ENCODE assay signal across 19 cellular contexts in genomic region chr6:138999949-139000725, GRCh38. TPM values are rescaled to one million over a fixed set of nuclear protein-coding genes. Genes with fewer than 3 reads are reported as not detected.
DNase-seq lines count a peak whose midpoint lies in the region; ATAC-seq and TF ChIP-seq lines count a peak whose summit lies in the region.
"Had no signal": no experiment of that assay in that cellular context is flagged by ENCODE, and none has a peak within 500 bp of the region (broad histone marks: within the 10 kb centered on the region; RNA-seq: fewer than 3 reads in every experiment).

No MANE protein-coding gene starts in this region.

- no peak for TF ChIP-seq CTCF in epithelial cell of esophagus (IDR thresholded peaks at IDR 0.05; ENCODE audit: insufficient read depth, low read depth, low read length, missing control alignments)

- intact Hi-C loops in left ventricle myocardium superior (cut with micrococcal nuclease): no loop called here

- H3K4me3 ChIP-seq in epithelial cell of esophagus (ENCODE audit: low read length): no peak overlapping the region
- H3K4me3 ChIP-seq: body of pancreas, PC-9, right atrium auricular region, vagina had no signal

- ATAC-seq in left ventricle myocardium superior: no peak
- ATAC-seq: activated CD8-positive, alpha-beta T cell treated with anti-CD3 and anti-CD28 coated beads for 36 hours; activated T-cell treated with anti-CD3 and anti-CD28 coated beads, Interleukin-2, amount 50 U/mL, for 4 hours; body of pancreas; left colon had no signal

- in situ Hi-C loops in KBM-7 (cut with MboI; ENCODE audit: low pct_unique_long_range_greater_than_20kb, low sequenced_read_pairs): no loop called here

- DNase-seq in AML-193 (lab: John Stamatoyannopoulos, UW): peak; percentile 28 to 41
- peak; percentile 47 for DNase-seq in KBM-7
- DNase-seq in NOMO-1 treated with DMSO at 0.1 percent for 48 hours (lab: John Stamatoyannopoulos, UW; ENCODE audit: unreplicated experiment): peak; percentile 9
- DNase-seq in epithelial cell of esophagus (ENCODE audit: low read depth): peak; percentile 18
- no peak for DNase-seq in NCI-H187 treated with DMSO at 0.1 percent for 48 hours (lab: John Stamatoyannopoulos, UW)
- no peak for DNase-seq in left ventricle myocardium superior
- DNase-seq in NCI-H82 (lab: John Stamatoyannopoulos, UW): no peak
- no peak for DNase-seq in mesenteric fat pad (ENCODE audit: low spot score)
- DNase-seq: activated CD8-positive, alpha-beta T cell treated with anti-CD3 and anti-CD28 coated beads for 36 hours; activated naive CD4-positive, alpha-beta T cell treated with anti-CD3 and anti-CD28 coated beads, Interleukin-2, amount 50 U/mL, for 16 hours; activated T-cell treated with anti-CD3 and anti-CD28 coated beads, Interleukin-2, amount 50 U/mL, for 4 hours; body of pancreas; cortex of kidney; left colon; NCI-H2227 treated with DMSO at 0.1 percent for 48 hours; occipital lobe had no signal

RNA-seq across cellular contexts. Expression of gene REPS1, which starts 12.1 kb away (rescaled TPM):
- total RNA-seq in left ventricle myocardium superior (31.1 TPM), mesenteric fat pad (34.5 TPM)

RNA-seq across cellular contexts. Expression of gene ABRACL, which starts 28.4 kb away (rescaled TPM):
- 7.1 TPM for total RNA-seq in left ventricle myocardium superior
- total RNA-seq in mesenteric fat pad: 23.8 TPM

Comparison
In these comparisons a context has a peak if more than half of its experiments do, and no peak if none do; other contexts are left out.
1. DNase-seq: peak in AML-193 (2 of 2), KBM-7 (single experiment), NOMO-1 treated with DMSO at 0.1 percent for 48 hours (single experiment) and epithelial cell of esophagus (single experiment); none in NCI-H187 treated with DMSO at 0.1 percent for 48 hours (single experiment), left ventricle myocardium superior (single experiment), NCI-H82 (single experiment) and mesenteric fat pad (single experiment).